In the genomic region with DNA sequence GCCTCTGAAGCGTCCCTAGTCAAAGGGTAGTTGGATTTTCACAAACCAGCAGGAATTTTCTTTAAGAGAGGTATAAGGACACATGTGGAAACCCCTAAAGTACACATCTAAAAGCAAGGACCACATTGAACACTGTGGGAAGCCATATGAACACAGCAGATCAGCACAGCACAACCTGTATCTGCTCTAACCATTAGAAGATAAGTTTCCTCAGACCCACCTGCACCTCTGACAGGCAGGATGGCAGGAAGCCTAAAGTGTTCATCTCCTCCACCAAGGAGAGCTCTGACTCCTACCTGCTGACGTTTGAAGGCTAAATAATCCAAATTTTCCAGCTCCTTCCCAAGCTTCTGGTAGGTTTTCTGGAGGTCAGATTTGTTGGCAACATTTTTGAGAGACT, we compare ENCODE assay signal across 10 cellular contexts.
"Had no signal": no experiment of that assay in that cellular context is flagged by ENCODE, and none has a peak within 500 bp of the region (broad histone marks: within the 10 kb centered on the region; RNA-seq: fewer than 3 reads in every experiment).

No MANE protein-coding gene starts in this region.

- DNase-seq: activated CD8-positive, alpha-beta memory T cell treated with anti-CD3 and anti-CD28 coated beads for 24 hours; activated naive CD4-positive, alpha-beta T cell; activated naive CD8-positive, alpha-beta T cell treated with anti-CD3 and anti-CD28 coated beads, Interleukin-2, amount 10 ng/mL, durations not matched to agents 7 days and 5 days; left colon; upper lobe of left lung had no signal

- H3K27ac Mint-ChIP-seq: activated naive CD8-positive, alpha-beta T cell treated with anti-CD3 and anti-CD28 coated beads, Interleukin-2, amount 10 ng/mL, durations not matched to agents 7 days and 5 days; stimulated activated naive CD8-positive, alpha-beta T cell treated with anti-CD3 and anti-CD28 coated beads, Interleukin-15, Interleukin-2, amounts not matched to agents 100 ng/mL and 50 ng/mL, for 24 hours; T-helper 2 cell treated with Interferon-gamma antibody and Interleukin-4, amounts not matched to agents 5 μg/mL and 100 μg/mL, for 36 hours had no signal

- H3K9me3 Mint-ChIP-seq: activated naive CD8-positive, alpha-beta T cell treated with anti-CD3 and anti-CD28 coated beads, Interleukin-2, amount 10 ng/mL, durations not matched to agents 7 days and 5 days; stimulated activated naive CD8-positive, alpha-beta T cell treated with anti-CD3 and anti-CD28 coated beads, Interleukin-15, Interleukin-2, amounts not matched to agents 100 ng/mL and 50 ng/mL, for 24 hours; T-helper 2 cell treated with Interferon-gamma antibody and Interleukin-4, amounts not matched to agents 5 μg/mL and 100 μg/mL, for 36 hours had no signal

- H3K4me3 ChIP-seq: lung, ovary, upper lobe of left lung had no signal

- H3K4me1 ChIP-seq: upper lobe of left lung had no signal

- H3K27ac ChIP-seq: ovary, upper lobe of left lung had no signal

- H3K36me3 ChIP-seq: ovary, upper lobe of left lung had no signal

- H3K27me3 Mint-ChIP-seq: stimulated activated naive CD8-positive, alpha-beta T cell treated with anti-CD3 and anti-CD28 coated beads, Interleukin-15, Interleukin-2, amounts not matched to agents 100 ng/mL and 50 ng/mL, for 24 hours had no signal

- H3K36me3 Mint-ChIP-seq: activated naive CD8-positive, alpha-beta T cell treated with anti-CD3 and anti-CD28 coated beads, Interleukin-2, amount 10 ng/mL, durations not matched to agents 7 days and 5 days had no signal

- H3K9me3 ChIP-seq: ovary, upper lobe of left lung had no signal

- H3K4me3 Mint-ChIP-seq: activated naive CD8-positive, alpha-beta T cell treated with anti-CD3 and anti-CD28 coated beads, Interleukin-2, amount 10 ng/mL, durations not matched to agents 7 days and 5 days; stimulated activated naive CD8-positive, alpha-beta T cell treated with anti-CD3 and anti-CD28 coated beads, Interleukin-15, Interleukin-2, amounts not matched to agents 100 ng/mL and 50 ng/mL, for 24 hours; T-helper 2 cell treated with Interferon-gamma antibody and Interleukin-4, amounts not matched to agents 5 μg/mL and 100 μg/mL, for 36 hours had no signal

- H3K27me3 ChIP-seq: dorsolateral prefrontal cortex, ovary, upper lobe of left lung had no signal
